In the genomic region with DNA sequence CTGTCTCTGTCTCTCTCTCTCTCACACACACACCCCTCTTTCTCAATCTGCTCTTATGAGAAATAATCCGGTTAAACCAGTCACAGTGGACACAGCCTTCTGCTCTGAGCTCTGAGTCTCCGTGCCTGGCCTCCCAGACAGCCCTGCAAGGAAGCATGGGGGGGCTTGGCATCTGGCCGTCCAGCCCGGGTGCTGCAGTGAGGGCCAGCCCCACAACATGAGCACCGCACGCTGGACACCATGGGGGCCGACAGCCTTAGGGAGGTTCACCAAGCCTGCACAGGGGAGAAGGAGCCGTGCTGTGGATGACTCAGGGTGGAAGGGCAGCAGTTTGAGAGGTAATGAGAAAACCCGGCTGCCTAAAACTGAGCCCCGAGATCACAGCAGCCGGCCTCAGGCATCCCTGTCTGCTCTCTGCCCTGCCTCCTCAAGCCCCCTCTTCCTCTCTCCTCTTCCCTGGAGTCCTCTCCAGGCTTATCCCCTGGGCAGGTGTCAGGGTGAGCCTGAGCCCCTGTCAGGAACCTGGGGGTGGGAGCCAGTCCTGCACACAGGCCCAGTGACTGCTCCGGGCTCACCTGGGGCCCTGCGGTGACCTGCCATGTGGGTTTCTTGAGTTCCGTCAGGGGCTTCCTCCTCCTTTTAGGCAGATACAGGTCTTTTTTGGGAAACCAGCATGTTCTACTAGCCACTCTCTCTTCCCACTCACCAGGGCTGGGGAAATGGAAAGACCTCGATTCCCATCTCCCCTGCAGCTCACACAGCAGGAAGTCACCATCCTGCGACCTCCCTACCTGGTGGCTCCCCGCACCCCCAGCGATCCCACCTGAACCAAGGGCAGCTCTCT, we compare ENCODE assay signal across 12 cellular contexts.
A peak's percentile ranks its signal among the peaks of the same experiment; 100 is the strongest.
DNase-seq lines count a peak whose midpoint lies in the region; ATAC-seq and TF ChIP-seq lines count a peak whose summit lies in the region.
"Had no signal": no experiment of that assay in that cellular context is flagged by ENCODE, and none has a peak within 500 bp of the region (broad histone marks: within the 10 kb centered on the region; RNA-seq: fewer than 3 reads in every experiment).

No MANE protein-coding gene starts in this region.

- peak overlapping the region; percentile 55 for H3K27ac Mint-ChIP-seq in T-helper 1 cell treated with Interleukin-12 subunit alpha and Interleukin-12 subunit beta and Interleukin-4 antibody, amounts not matched to agents 30 μg/mL and 1 μg/mL, for 36 hours
- H3K27ac Mint-ChIP-seq in activated T-helper 1 cell treated with anti-CD3 and anti-CD28 coated beads, Interleukin-12 subunit alpha, Interleukin-12 subunit beta, Interleukin-2, Interleukin-4 antibody, amounts not matched to agents 30 ng/mL and 10 ng/mL and 1 ng/mL, durations not matched to agents 14 hours and 24 hours and 36 hours, result peak overlapping the region; percentile 40
- H3K27ac Mint-ChIP-seq in stimulated activated effector memory CD8-positive, alpha-beta T cell treated with anti-CD3 and anti-CD28 coated beads, Interleukin-12 subunit alpha, Interleukin-12 subunit beta, amount 100 ng/mL, for 72 hours, result peak overlapping the region; percentile 83

- no peaks in the 10 kb centered on the region for H3K9me3 ChIP-seq in left ventricle myocardium inferior (replicated peaks)
- H3K9me3 ChIP-seq: thyroid gland had no signal

- peaks cover 39% of the 10 kb centered on the region for H3K36me3 ChIP-seq in left ventricle myocardium inferior

- no peaks in the 10 kb centered on the region for H3K27me3 ChIP-seq in left ventricle myocardium inferior (ENCODE audit: low read depth)
- H3K27me3 ChIP-seq: thyroid gland had no signal

- TF ChIP-seq CTCF in left ventricle myocardium inferior (IDR thresholded peaks at IDR 0.05; ENCODE audit: borderline replicate concordance), result no peak

- no peak for ATAC-seq in stimulated activated effector memory CD8-positive, alpha-beta T cell treated with anti-CD3 and anti-CD28 coated beads, Interleukin-12 subunit alpha, Interleukin-12 subunit beta, amount 100 ng/mL, for 72 hours
- ATAC-seq in HG02763 (IDR thresholded peaks at IDR 0.05; ENCODE audit: unreplicated experiment) (no peak), GM18861 (IDR thresholded peaks at IDR 0.05; ENCODE audit: unreplicated experiment) (no peak)

- peaks cover 42% of the 10 kb centered on the region for H3K4me1 ChIP-seq in left ventricle myocardium inferior

- DNase-seq in T-helper 1 cell (no peak), left ventricle myocardium inferior (peak; percentile 13), D341Med (ENCODE audit: low spot score) (no peak)
- DNase-seq in activated T-helper 1 cell treated with anti-CD3 and anti-CD28 coated beads, Interleukin-12 subunit alpha, Interleukin-12 subunit beta, Interleukin-2, Interleukin-4 antibody, amounts not matched to agents 30 ng/mL and 10 ng/mL and 1 ng/mL, durations not matched to agents 14 hours and 24 hours and 36 hours (ENCODE audit: low spot score), result no peak
- DNase-seq in stimulated activated effector memory CD8-positive, alpha-beta T cell treated with anti-CD3 and anti-CD28 coated beads, Interleukin-12 subunit alpha, Interleukin-12 subunit beta, amount 100 ng/mL, for 72 hours (ENCODE audit: low spot score in 2 of 2), result no peak
- DNase-seq: activated CD4-positive, alpha-beta T cell treated with anti-CD3 and anti-CD28 coated beads, Interleukin-2, amount 50 U/mL, for 48 hours; stimulated activated CD4-positive, alpha-beta T cell treated with anti-CD3 and anti-CD28 coated beads, Interleukin-4, amount 100 ng/mL, for 1 hour; thyroid gland had no signal

- no peak overlapping the region for H3K4me3 Mint-ChIP-seq in T-helper 1 cell treated with Interleukin-12 subunit alpha and Interleukin-12 subunit beta and Interleukin-4 antibody, amounts not matched to agents 30 μg/mL and 1 μg/mL, for 36 hours
- no peak overlapping the region for H3K4me3 Mint-ChIP-seq in activated T-helper 1 cell treated with anti-CD3 and anti-CD28 coated beads, Interleukin-12 subunit alpha, Interleukin-12 subunit beta, Interleukin-2, Interleukin-4 antibody, amounts not matched to agents 30 ng/mL and 10 ng/mL and 1 ng/mL, durations not matched to agents 14 hours and 24 hours and 36 hours
- no peak overlapping the region for H3K4me3 Mint-ChIP-seq in stimulated activated effector memory CD8-positive, alpha-beta T cell treated with anti-CD3 and anti-CD28 coated beads, Interleukin-12 subunit alpha, Interleukin-12 subunit beta, amount 100 ng/mL, for 72 hours

- intact Hi-C loops in activated T-helper 1 cell treated with anti-CD3 and anti-CD28 coated beads, Interleukin-12 subunit alpha, Interleukin-12 subunit beta, Interleukin-2, Interleukin-4 antibody, amounts not matched to agents 30 ng/mL and 10 ng/mL and 1 ng/mL, durations not matched to agents 14 hours and 24 hours and 36 hours (cut with micrococcal nuclease), result no loop called here
- intact Hi-C loops in left ventricle myocardium inferior (cut with micrococcal nuclease), result no loop called here

- H3K4me1 Mint-ChIP-seq in T-helper 1 cell treated with Interleukin-12 subunit alpha and Interleukin-12 subunit beta and Interleukin-4 antibody, amounts not matched to agents 30 μg/mL and 1 μg/mL, for 36 hours (ENCODE audit: low read depth), result peaks cover 47% of the 10 kb centered on the region
- H3K4me1 Mint-ChIP-seq in activated T-helper 1 cell treated with anti-CD3 and anti-CD28 coated beads, Interleukin-12 subunit alpha, Interleukin-12 subunit beta, Interleukin-2, Interleukin-4 antibody, amounts not matched to agents 30 ng/mL and 10 ng/mL and 1 ng/mL, durations not matched to agents 14 hours and 24 hours and 36 hours (ENCODE audit: low read depth), result peaks cover 57% of the 10 kb centered on the region
- H3K4me1 Mint-ChIP-seq in stimulated activated effector memory CD8-positive, alpha-beta T cell treated with anti-CD3 and anti-CD28 coated beads, Interleukin-12 subunit alpha, Interleukin-12 subunit beta, amount 100 ng/mL, for 72 hours, result peaks cover 60% of the 10 kb centered on the region

- no peaks in the 10 kb centered on the region for H3K9me3 Mint-ChIP-seq in T-helper 1 cell treated with Interleukin-12 subunit alpha and Interleukin-12 subunit beta and Interleukin-4 antibody, amounts not matched to agents 30 μg/mL and 1 μg/mL, for 36 hours
- H3K9me3 Mint-ChIP-seq in activated T-helper 1 cell treated with anti-CD3 and anti-CD28 coated beads, Interleukin-12 subunit alpha, Interleukin-12 subunit beta, Interleukin-2, Interleukin-4 antibody, amounts not matched to agents 30 ng/mL and 10 ng/mL and 1 ng/mL, durations not matched to agents 14 hours and 24 hours and 36 hours, result no peaks in the 10 kb centered on the region
- H3K9me3 Mint-ChIP-seq in stimulated activated effector memory CD8-positive, alpha-beta T cell treated with anti-CD3 and anti-CD28 coated beads, Interleukin-12 subunit alpha, Interleukin-12 subunit beta, amount 100 ng/mL, for 72 hours, result no peaks in the 10 kb centered on the region

- H3K27me3 Mint-ChIP-seq in T-helper 1 cell treated with Interleukin-12 subunit alpha and Interleukin-12 subunit beta and Interleukin-4 antibody, amounts not matched to agents 30 μg/mL and 1 μg/mL, for 36 hours (ENCODE audit: low read depth), result no peaks in the 10 kb centered on the region
- no peaks in the 10 kb centered on the region for H3K27me3 Mint-ChIP-seq in activated T-helper 1 cell treated with anti-CD3 and anti-CD28 coated beads, Interleukin-12 subunit alpha, Interleukin-12 subunit beta, Interleukin-2, Interleukin-4 antibody, amounts not matched to agents 30 ng/mL and 10 ng/mL and 1 ng/mL, durations not matched to agents 14 hours and 24 hours and 36 hours (ENCODE audit: insufficient read depth)

- peak overlapping the region; percentile 46 for H3K27ac ChIP-seq in left ventricle myocardium inferior (replicated peaks)
- H3K27ac ChIP-seq: HL-60, thyroid gland had no signal

- H3K36me3 Mint-ChIP-seq in T-helper 1 cell treated with Interleukin-12 subunit alpha and Interleukin-12 subunit beta and Interleukin-4 antibody, amounts not matched to agents 30 μg/mL and 1 μg/mL, for 36 hours (ENCODE audit: low read depth), result peaks cover 28% of the 10 kb centered on the region
- H3K36me3 Mint-ChIP-seq in activated T-helper 1 cell treated with anti-CD3 and anti-CD28 coated beads, Interleukin-12 subunit alpha, Interleukin-12 subunit beta, Interleukin-2, Interleukin-4 antibody, amounts not matched to agents 30 ng/mL and 10 ng/mL and 1 ng/mL, durations not matched to agents 14 hours and 24 hours and 36 hours (ENCODE audit: low read depth), result peaks cover 27% of the 10 kb centered on the region
- peaks cover 86% of the 10 kb centered on the region for H3K36me3 Mint-ChIP-seq in stimulated activated effector memory CD8-positive, alpha-beta T cell treated with anti-CD3 and anti-CD28 coated beads, Interleukin-12 subunit alpha, Interleukin-12 subunit beta, amount 100 ng/mL, for 72 hours

- no peak overlapping the region for H3K4me3 ChIP-seq in left ventricle myocardium inferior
- H3K4me3 ChIP-seq: thyroid gland had no signal
